Comparison of ENCODE assay signal across 20 cellular contexts in the genomic region with DNA sequence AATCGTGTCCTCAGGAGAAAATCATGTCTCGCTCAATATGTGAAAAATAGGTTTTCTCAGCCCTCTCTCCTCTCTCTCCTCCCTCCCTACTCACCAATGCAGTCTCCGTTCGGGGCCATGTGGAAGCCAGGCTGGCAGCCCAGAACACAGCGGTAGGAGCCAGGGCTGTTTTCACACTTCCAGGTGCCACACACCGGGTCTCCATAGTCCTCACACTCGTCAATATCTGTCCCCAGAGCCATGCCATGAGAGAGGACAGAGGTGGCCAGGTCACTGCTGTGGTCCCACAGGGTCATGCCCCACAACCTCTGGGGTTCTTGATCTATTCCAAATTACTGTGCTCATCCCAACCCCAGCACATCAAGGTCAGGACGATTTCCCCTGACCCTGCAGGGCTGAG. TPM values are rescaled to one million over a fixed set of nuclear protein-coding genes. Genes with fewer than 3 reads are reported as not detected.
DNase-seq lines count a peak whose midpoint lies in the region; ATAC-seq, FAIRE-seq and TF ChIP-seq lines count a peak whose summit lies in the region.
"Had no signal": no experiment of that assay in that cellular context is flagged by ENCODE, and none has a peak within 500 bp of the region (broad histone marks: within the 10 kb centered on the region; RNA-seq: fewer than 3 reads in every experiment).

No MANE protein-coding gene starts in this region.

- TF ChIP-seq CTCF in bronchial epithelial cell (IDR thresholded peaks at IDR 0.05; ENCODE audit: insufficient read depth, low read length, severe bottlenecking), result no peak
- no peak for TF ChIP-seq CTCF in lower lobe of right lung (IDR thresholded peaks at IDR 0.05)
- no peak for TF ChIP-seq CTCF in prostate gland (IDR thresholded peaks at IDR 0.05)
- TF ChIP-seq CTCF in GM13977 (IDR thresholded peaks at IDR 0.05; ENCODE audit: extremely low read depth, insufficient read depth, missing control alignments), result no peak

- no peak overlapping the region for H3K4me3 ChIP-seq in right cardiac atrium (ENCODE audit: low read length)
- no peak overlapping the region for H3K4me3 ChIP-seq in bronchial epithelial cell (ENCODE audit: low read depth, low read length)
- H3K4me3 ChIP-seq in lower lobe of right lung, result no peak overlapping the region
- no peak overlapping the region for H3K4me3 ChIP-seq in prostate gland
- H3K4me3 ChIP-seq: GM23248 had no signal

- no peaks in the 10 kb centered on the region for H3K9me3 Mint-ChIP-seq in stimulated activated memory B cell treated with anti-CD40 and anti-IgM and Interleukin-4, amounts not matched to agents 10 μg/mL and 1 μg/mL and 100 μg/mL, for 72 hours

- no peak overlapping the region for H3K4me3 Mint-ChIP-seq in stimulated activated memory B cell treated with anti-CD40 and anti-IgM and Interleukin-4, amounts not matched to agents 10 μg/mL and 1 μg/mL and 100 μg/mL, for 72 hours

- H3K27ac ChIP-seq in right cardiac atrium (ENCODE audit: low read length) (no peak overlapping the region), lower lobe of right lung (no peak overlapping the region), prostate gland (no peak overlapping the region)
- H3K27ac ChIP-seq: GM23248 had no signal

- H3K27me3 Mint-ChIP-seq in stimulated activated memory B cell treated with anti-CD40 and anti-IgM and Interleukin-4, amounts not matched to agents 10 μg/mL and 1 μg/mL and 100 μg/mL, for 72 hours, result peaks cover 36% of the 10 kb centered on the region

- H3K36me3 ChIP-seq in bronchial epithelial cell (ENCODE audit: control insufficient read depth, insufficient read depth, low read length) (peaks cover 1% of the 10 kb centered on the region), lower lobe of right lung (no peaks in the 10 kb centered on the region), prostate gland (no peaks in the 10 kb centered on the region)

- H3K9me3 ChIP-seq in right cardiac atrium (ENCODE audit: control insufficient read depth, low read length), result no peaks in the 10 kb centered on the region
- H3K9me3 ChIP-seq in lower lobe of right lung, result no peaks in the 10 kb centered on the region
- H3K9me3 ChIP-seq in prostate gland, result no peaks in the 10 kb centered on the region

- no peaks in the 10 kb centered on the region for H3K27me3 ChIP-seq in right cardiac atrium (ENCODE audit: control insufficient read depth, insufficient read depth)
- H3K27me3 ChIP-seq in bronchial epithelial cell (ENCODE audit: control insufficient read depth, insufficient read depth, low read length), result no peaks in the 10 kb centered on the region
- no peaks in the 10 kb centered on the region for H3K27me3 ChIP-seq in lower lobe of right lung (ENCODE audit: low read depth)
- no peaks in the 10 kb centered on the region for H3K27me3 ChIP-seq in prostate gland (replicated peaks; ENCODE audit: insufficient read depth)

- H3K4me1 ChIP-seq in right cardiac atrium (ENCODE audit: control insufficient read depth, insufficient read depth, low read length) (no peaks in the 10 kb centered on the region), lower lobe of right lung (no peaks in the 10 kb centered on the region), prostate gland (replicated peaks) (no peaks in the 10 kb centered on the region)

- intact Hi-C loops in Right ventricle myocardium superior (cut with DNase I) (loop anchor here (10.0 kb wide), 1 partner anchor 98 kb away; no protein-coding TSS in a partner anchor), right cardiac atrium (cut with DNase I) (loop anchor here in 1 of 4 donors (10.0 kb wide), 1 partner anchor 108 kb away; the partner anchor contains the start of gene LTBP2), lower lobe of right lung (cut with DNase I) (no loop called here), prostate gland (cut with DNase I) (loop anchor here (10.0 kb wide), 1 partner anchor 288 kb away; no protein-coding TSS in a partner anchor)

- DNase-seq in Right ventricle myocardium superior, result no peak
- DNase-seq in right cardiac atrium, result no peak
- DNase-seq in bronchial epithelial cell (ENCODE audit: low read depth), result no peak
- DNase-seq in lower lobe of right lung, result peak; percentile 13
- DNase-seq in prostate gland (ENCODE audit: low spot score), result no peak
- DNase-seq in GM13977 (ENCODE audit: low spot score), result no peak
- DNase-seq: Calu3; DMS79 treated with DMSO at 0.1 percent for 48 hours; GDM1; GM23248; NCI-H1436; NCI-H2081; NCI-H2227 treated with DMSO at 0.1 percent for 48 hours; NCI-H526; NK-92 treated with Interleukin-12 subunit alpha and Interleukin-12 subunit beta, amount 100 ng/mL, for 24 hours had no signal

- TF ChIP-seq POLR2A in prostate gland (IDR thresholded peaks at IDR 0.05) (no peak), GM18505 (IDR thresholded peaks at IDR 0.05; ENCODE audit: borderline replicate concordance, extremely low read depth, insufficient read depth, insufficient read length) (no peak)

- in situ Hi-C loops in GM13977 (cut with MboI; ENCODE audit: low pct_unique_long_range_greater_than_20kb, low sequenced_read_pairs, unreplicated experiment), result no loop called here

- no peaks in the 10 kb centered on the region for H3K36me3 Mint-ChIP-seq in stimulated activated memory B cell treated with anti-CD40 and anti-IgM and Interleukin-4, amounts not matched to agents 10 μg/mL and 1 μg/mL and 100 μg/mL, for 72 hours

- ATAC-seq in Right ventricle myocardium superior (ENCODE audit: poor library complexity) (peak; percentile 34), right cardiac atrium (no peak), lower lobe of right lung (no peak), GM18505 (IDR thresholded peaks at IDR 0.05; ENCODE audit: unreplicated experiment) (no peak)
- no peak for ATAC-seq in stimulated activated memory B cell treated with anti-CD40 and anti-IgM and Interleukin-4, amounts not matched to agents 10 μg/mL and 1 μg/mL and 100 μg/mL, for 72 hours
- ATAC-seq: HCT116 had no signal

- H3K27ac Mint-ChIP-seq in stimulated activated memory B cell treated with anti-CD40 and anti-IgM and Interleukin-4, amounts not matched to agents 10 μg/mL and 1 μg/mL and 100 μg/mL, for 72 hours, result no peak overlapping the region

- H3K4me1 Mint-ChIP-seq in stimulated activated memory B cell treated with anti-CD40 and anti-IgM and Interleukin-4, amounts not matched to agents 10 μg/mL and 1 μg/mL and 100 μg/mL, for 72 hours, result peaks cover 17% of the 10 kb centered on the region

- FAIRE-seq in bronchial epithelial cell (lab: Jason Lieb, UNC), result peak; percentile 43
- FAIRE-seq: A204.1, GM12892 had no signal

- 65% methylated on average over 8 of the region's 8 CpGs for WGBS in right cardiac atrium
- WGBS in prostate gland, result 85% methylated on average over 8 of the region's 8 CpGs

RNA-seq across cellular contexts. Expression of gene ISCA2, which starts 13.5 kb away (rescaled TPM):
- total RNA-seq in Right ventricle myocardium superior, result 38.3 TPM
- 10 to 100 TPM; 29.2 to 40.0 (median 34.9) TPM for total RNA-seq in right cardiac atrium
- 45.1 TPM for polyA plus RNA-seq in right cardiac atrium
- total RNA-seq in bronchial epithelial cell, result 8.6 and 11.3 TPM in 2 replicates
- total RNA-seq in lower lobe of right lung, result 23.4 TPM
- total RNA-seq in prostate gland, result 10 to 100 TPM; 23.5 to 25.5 TPM

RNA-seq across cellular contexts. Expression of gene NPC2, which starts 14.0 kb away (rescaled TPM):
- 75.8 TPM for total RNA-seq in Right ventricle myocardium superior
- total RNA-seq in right cardiac atrium, result 100 to 1,000 TPM; 116 to 142 (median 120) TPM
- polyA plus RNA-seq in right cardiac atrium, result 170 TPM
- total RNA-seq in bronchial epithelial cell, result 154 and 191 TPM in 2 replicates
- 670 TPM for total RNA-seq in lower lobe of right lung
- 100 to 1,000 TPM; 625 to 762 TPM for total RNA-seq in prostate gland
